ENCODE assay signal across 14 cellular contexts in genomic region chr18:76972838-76973237, GRCh38.
"Had no signal": no experiment of that assay in that cellular context is flagged by ENCODE, and none has a peak within 500 bp of the region (broad histone marks: within the 10 kb centered on the region; RNA-seq: fewer than 3 reads in every experiment).

No MANE protein-coding gene starts in this region.

- ATAC-seq: gastrocnemius medialis; heart left ventricle; left cardiac atrium; lower lobe of right lung; stimulated activated naive B cell treated with anti-CD40 and anti-IgM and Interleukin-4, amounts not matched to agents 10 μg/mL and 1 μg/mL and 100 μg/mL, for 72 hours had no signal

- H3K27me3 ChIP-seq: gastrocnemius medialis, heart left ventricle, neural progenitor cell, pancreas, thyroid gland, vagina had no signal

- DNase-seq: activated CD4-positive, alpha-beta T cell treated with anti-CD3 and anti-CD28 coated beads, Interleukin-2, amount 10 ng/mL, durations not matched to agents 7 days and 5 days; activated naive CD8-positive, alpha-beta T cell treated with anti-CD3 and anti-CD28 coated beads, Interleukin-2, amount 10 ng/mL, durations not matched to agents 7 days and 5 days; effector CD4-positive, alpha-beta T cell; gastrocnemius medialis; heart left ventricle; left cardiac atrium; lower lobe of right lung; midbrain; stimulated activated CD4-positive, alpha-beta T cell treated with anti-CD3 and anti-CD28 coated beads, Interleukin-2, amount 100 ng/mL, for 48 hours; stimulated activated naive B cell treated with anti-CD40 and anti-IgM and Interleukin-4, amounts not matched to agents 10 μg/mL and 1 μg/mL and 100 μg/mL, for 72 hours; thyroid gland had no signal

- H3K4me2 ChIP-seq: neural progenitor cell had no signal

- H3K9ac ChIP-seq: neural progenitor cell had no signal

- H3K36me3 ChIP-seq: neural progenitor cell, pancreas, thyroid gland had no signal

- H3K4me1 ChIP-seq: lower lobe of right lung, vagina had no signal

- H3K27ac ChIP-seq: gastrocnemius medialis, heart left ventricle, lower lobe of right lung, neural progenitor cell, pancreas, thyroid gland, vagina had no signal

- H3K4me3 ChIP-seq: gastrocnemius medialis, heart left ventricle, lower lobe of right lung, neural progenitor cell, pancreas, thyroid gland, vagina had no signal

- H2AFZ ChIP-seq: neural progenitor cell had no signal

- H3K9me3 ChIP-seq: gastrocnemius medialis, heart left ventricle, lower lobe of right lung, pancreas, thyroid gland, vagina had no signal
